Comparison of ENCODE assay signal across 1 cellular context in genomic region chr7:70116867-70117266, GRCh38.
TF ChIP-seq lines count a peak whose summit lies in the region.

No MANE protein-coding gene starts in this region.

TF ChIP-seq in GM23338, 12 proteins besides CTCF, POLR2A, EP300 and RAD21 (continued from another document):
- TF ChIP-seq, protein P1, sequence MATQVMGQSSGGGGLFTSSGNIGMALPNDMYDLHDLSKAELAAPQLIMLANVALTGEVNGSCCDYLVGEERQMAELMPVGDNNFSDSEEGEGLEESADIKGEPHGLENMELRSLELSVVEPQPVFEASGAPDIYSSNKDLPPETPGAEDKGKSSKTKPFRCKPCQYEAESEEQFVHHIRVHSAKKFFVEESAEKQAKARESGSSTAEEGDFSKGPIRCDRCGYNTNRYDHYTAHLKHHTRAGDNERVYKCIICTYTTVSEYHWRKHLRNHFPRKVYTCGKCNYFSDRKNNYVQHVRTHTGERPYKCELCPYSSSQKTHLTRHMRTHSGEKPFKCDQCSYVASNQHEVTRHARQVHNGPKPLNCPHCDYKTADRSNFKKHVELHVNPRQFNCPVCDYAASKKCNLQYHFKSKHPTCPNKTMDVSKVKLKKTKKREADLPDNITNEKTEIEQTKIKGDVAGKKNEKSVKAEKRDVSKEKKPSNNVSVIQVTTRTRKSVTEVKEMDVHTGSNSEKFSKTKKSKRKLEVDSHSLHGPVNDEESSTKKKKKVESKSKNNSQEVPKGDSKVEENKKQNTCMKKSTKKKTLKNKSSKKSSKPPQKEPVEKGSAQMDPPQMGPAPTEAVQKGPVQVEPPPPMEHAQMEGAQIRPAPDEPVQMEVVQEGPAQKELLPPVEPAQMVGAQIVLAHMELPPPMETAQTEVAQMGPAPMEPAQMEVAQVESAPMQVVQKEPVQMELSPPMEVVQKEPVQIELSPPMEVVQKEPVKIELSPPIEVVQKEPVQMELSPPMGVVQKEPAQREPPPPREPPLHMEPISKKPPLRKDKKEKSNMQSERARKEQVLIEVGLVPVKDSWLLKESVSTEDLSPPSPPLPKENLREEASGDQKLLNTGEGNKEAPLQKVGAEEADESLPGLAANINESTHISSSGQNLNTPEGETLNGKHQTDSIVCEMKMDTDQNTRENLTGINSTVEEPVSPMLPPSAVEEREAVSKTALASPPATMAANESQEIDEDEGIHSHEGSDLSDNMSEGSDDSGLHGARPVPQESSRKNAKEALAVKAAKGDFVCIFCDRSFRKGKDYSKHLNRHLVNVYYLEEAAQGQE (IDR thresholded peaks at IDR 0.05; ENCODE audit: unreplicated experiment): no peak
- no peak for TF ChIP-seq ZNF331 (CRISPR knock-in tag; IDR thresholded peaks at IDR 0.05; ENCODE audit: low read depth)
- TF ChIP-seq CREB1 (CRISPR knock-in tag; IDR thresholded peaks at IDR 0.05; ENCODE audit: low read depth): no peak
- no peak for TF ChIP-seq NANOG (IDR thresholded peaks at IDR 0.05; ENCODE audit: borderline replicate concordance)
- TF ChIP-seq EZH2 (IDR thresholded peaks at IDR 0.05; ENCODE audit: low read depth, unreplicated experiment): no peak
- no peak for TF ChIP-seq STAT1 (IDR thresholded peaks at IDR 0.05; ENCODE audit: unreplicated experiment)
